ENCODE assay signal across 8 cellular contexts in genomic region chr12:132414634-132415340, GRCh38.
DNase-seq lines count a peak whose midpoint lies in the region; ATAC-seq and TF ChIP-seq lines count a peak whose summit lies in the region.

No MANE protein-coding gene starts in this region.

- H3K27ac ChIP-seq in GM23248: no peak overlapping the region
- no peak overlapping the region for H3K27ac ChIP-seq in SJSA1
- H3K27ac ChIP-seq in upper lobe of right lung: no peak overlapping the region

- H3K4me2 ChIP-seq in GM23248 (ENCODE audit: unreplicated experiment): no peak overlapping the region

- H3K4me3 ChIP-seq in GM23248: no peak overlapping the region
- H3K4me3 ChIP-seq in MG63: no peak overlapping the region
- H3K4me3 ChIP-seq in SJSA1: no peak overlapping the region
- H3K4me3 ChIP-seq in upper lobe of right lung: no peak overlapping the region

- in situ Hi-C loops in GM23248 (cut with MboI): loop anchor here (10.0 kb wide), 1 partner anchor 200 kb away; the partner anchor contains the start of genes LRCOL1 and P2RX2

- 9 to 10% methylated on average over 24 to 28 of the region's 30 CpGs for WGBS in GM23248 (ENCODE audit: low coverage in 1 of 2, low lambda C conversion rate in 2 of 2, missing lambda C conversion rate in 2 of 2), 2 experiments

- ATAC-seq in upper lobe of right lung: peak; percentile 95

- H4K20me1 ChIP-seq in GM23248 (ENCODE audit: insufficient read depth): no peaks in the 10 kb centered on the region

- H3K9me3 ChIP-seq in GM23248 (ENCODE audit: low read depth): no peaks in the 10 kb centered on the region
- no peaks in the 10 kb centered on the region for H3K9me3 ChIP-seq in MG63
- H3K9me3 ChIP-seq in SJSA1 (replicated peaks): no peaks in the 10 kb centered on the region
- no peaks in the 10 kb centered on the region for H3K9me3 ChIP-seq in upper lobe of right lung

- peak; percentile 93 for TF ChIP-seq CTCF in upper lobe of right lung (IDR thresholded peaks at IDR 0.05)

- no peak overlapping the region for H2AFZ ChIP-seq in GM23248

- DNase-seq in DMS79 treated with DMSO at 0.1 percent for 48 hours (lab: John Stamatoyannopoulos, UW) (peak; percentile 81), GM23248 (peak; percentile 87), MG63 (peak; percentile 81), SJSA1 (ENCODE audit: low read depth in 1 of 2, low spot score in 2 of 2) (peak; percentile 54 to 78), glomerular endothelial cell (ENCODE audit: extremely low read depth, low read depth, low spot score) (peak; percentile 5), posterior vena cava (ENCODE audit: low spot score) (peak; percentile 93), upper lobe of right lung (peak; percentile 88)
- peak; percentile 27 to 61 (median 36) for DNase-seq in activated naive CD4-positive, alpha-beta T cell (lab: John Stamatoyannopoulos, UW)

- peaks cover 4% of the 10 kb centered on the region; the same call in 1 of the 2 replicates for H3K4me1 ChIP-seq in GM23248 (ENCODE audit: insufficient read depth)
- H3K4me1 ChIP-seq in SJSA1 (replicated peaks): no peaks in the 10 kb centered on the region
- H3K4me1 ChIP-seq in upper lobe of right lung: no peaks in the 10 kb centered on the region

- no peaks in the 10 kb centered on the region for H3F3A ChIP-seq in GM23248 (ENCODE audit: insufficient read depth)

- H3K9ac ChIP-seq in GM23248: no peak overlapping the region

- intact Hi-C loops in posterior vena cava (cut with DNase I) (loop anchor here (5.0 to 10.0 kb wide), 4 partner anchors 110 to 203 kb away; partner anchors contain the start of genes LRCOL1 (in 1 of the 2) and P2RX2 (in 1 of the 2)), upper lobe of right lung (cut with DNase I) (loop anchor here (5.0 kb wide), 1 partner anchor 108 kb away; no protein-coding TSS in a partner anchor)

- H3K27me3 ChIP-seq in GM23248 (replicated peaks; ENCODE audit: insufficient read depth): peaks cover 30% of the 10 kb centered on the region
- H3K27me3 ChIP-seq in MG63: peaks cover 31% of the 10 kb centered on the region
- H3K27me3 ChIP-seq in SJSA1 (replicated peaks): peaks cover 7% of the 10 kb centered on the region; the same call in 1 of the 2 replicates
- peaks cover 20% of the 10 kb centered on the region for H3K27me3 ChIP-seq in upper lobe of right lung

- no peaks in the 10 kb centered on the region for H3K9me2 ChIP-seq in GM23248 (ENCODE audit: insufficient read depth)

- no peaks in the 10 kb centered on the region for H3K79me2 ChIP-seq in GM23248 (ENCODE audit: insufficient read depth)

- H3K36me3 ChIP-seq in GM23248 (ENCODE audit: low read depth) (no peaks in the 10 kb centered on the region), MG63 (no peaks in the 10 kb centered on the region), SJSA1 (no peaks in the 10 kb centered on the region), upper lobe of right lung (no peaks in the 10 kb centered on the region)

Comparison
In these comparisons a context has a peak if more than half of its experiments do, and no peak if none do; other contexts are left out.
1. DNase-seq: peak in every context shown above with its lines; median percentile 93 in posterior vena cava; 88 in upper lobe of right lung; 87 in GM23248; 81 in DMS79 treated with DMSO at 0.1 percent for 48 hours; 81 in MG63; 66 in SJSA1; 36 in activated naive CD4-positive, alpha-beta T cell; 5 in glomerular endothelial cell.